21 cellular contexts compared by ENCODE assay signal in the genomic region with DNA sequence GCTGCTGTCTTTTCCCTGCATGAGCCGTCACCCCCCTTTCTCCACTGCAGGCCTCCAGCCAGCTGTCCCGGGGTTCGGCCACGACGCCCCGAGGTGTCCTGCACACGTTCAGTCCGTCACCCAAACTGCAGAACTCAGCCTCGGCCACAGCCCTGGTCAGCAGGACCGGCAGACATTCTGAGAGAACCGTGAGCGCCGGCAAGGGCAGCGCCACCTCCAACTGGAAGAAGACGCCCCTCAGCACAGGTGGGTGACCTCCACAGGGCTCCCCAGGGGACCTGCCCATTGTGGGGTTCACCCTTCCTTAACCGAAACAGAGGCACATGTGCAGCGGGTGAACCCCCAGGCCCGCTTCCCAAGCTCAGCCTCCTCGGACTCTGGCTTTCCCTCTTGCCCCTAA. TPM values are rescaled to one million over a fixed set of nuclear protein-coding genes. Genes with fewer than 3 reads are reported as not detected.
DNase-seq lines count a peak whose midpoint lies in the region; ATAC-seq, FAIRE-seq and TF ChIP-seq lines count a peak whose summit lies in the region.
"Had no signal": no experiment of that assay in that cellular context is flagged by ENCODE, and none has a peak within 500 bp of the region (broad histone marks: within the 10 kb centered on the region; RNA-seq: fewer than 3 reads in every experiment).

No MANE protein-coding gene starts in this region.

- H3K4me3 Mint-ChIP-seq in stimulated activated naive B cell treated with anti-CD40 and anti-IgM and Interleukin-4, amounts not matched to agents 10 μg/mL and 1 μg/mL and 100 μg/mL, for 72 hours, result no peak overlapping the region
- H3K4me3 Mint-ChIP-seq: B cell; CD4-positive, CD25-positive, alpha-beta regulatory T cell; CD8-positive, alpha-beta T cell; GM23338; HFFc6 had no signal

- no TSS peak for BruUV-seq in HepG2 (replicated peaks; lab: Mats Ljungman, UMichigan)

- no peak overlapping the region for H3K4me3 ChIP-seq in HepG2 (replicated peaks in 1 of 3; ENCODE audit: insufficient read depth in 1 of 3, low read depth in 2 of 3, low read length in 3 of 3)
- no peak overlapping the region for H3K4me3 ChIP-seq in right lobe of liver
- no peak overlapping the region for H3K4me3 ChIP-seq in neuronal stem cell (ENCODE audit: low read length in 2 of 2)
- no peak overlapping the region for H3K4me3 ChIP-seq in gastroesophageal sphincter
- H3K4me3 ChIP-seq: BLaER1, GM12878, GM23338, HAP-1 had no signal

- no peak overlapping the region for H2BK120ac ChIP-seq in neuronal stem cell (ENCODE audit: low read depth, low read length)

- in situ Hi-C loops in HepG2 (cut with HindIII; ENCODE audit: extremely low pct_ligation_motif_present, low pct_unique_long_range_greater_than_20kb), result no loop called here

- H3K4me1 Mint-ChIP-seq in stimulated activated naive B cell treated with anti-CD40 and anti-IgM and Interleukin-4, amounts not matched to agents 10 μg/mL and 1 μg/mL and 100 μg/mL, for 72 hours, result no peaks in the 10 kb centered on the region
- H3K4me1 Mint-ChIP-seq: B cell; CD4-positive, CD25-positive, alpha-beta regulatory T cell had no signal

- no peak overlapping the region for H2BK15ac ChIP-seq in neuronal stem cell (ENCODE audit: low read length)

- peak overlapping the region; percentile 69 for H3K27ac Mint-ChIP-seq in stimulated activated naive B cell treated with anti-CD40 and anti-IgM and Interleukin-4, amounts not matched to agents 10 μg/mL and 1 μg/mL and 100 μg/mL, for 72 hours
- H3K27ac Mint-ChIP-seq: B cell, HFFc6 had no signal

- peak overlapping the region; percentile 76 for H3K18ac ChIP-seq in neuronal stem cell (ENCODE audit: low read length)

- intact Hi-C loops in HepG2 (cut with micrococcal nuclease; ENCODE audit: unreplicated experiment), result no loop called here
- intact Hi-C loops in right lobe of liver (cut with DNase I), result no loop called here

- no peaks in the 10 kb centered on the region for H3K79me2 ChIP-seq in HepG2 (ENCODE audit: insufficient read depth, low read length)

- H3K27me3 Mint-ChIP-seq in stimulated activated naive B cell treated with anti-CD40 and anti-IgM and Interleukin-4, amounts not matched to agents 10 μg/mL and 1 μg/mL and 100 μg/mL, for 72 hours, result no peaks in the 10 kb centered on the region
- H3K27me3 Mint-ChIP-seq: B cell; CD4-positive, CD25-positive, alpha-beta regulatory T cell had no signal

- ATAC-seq in HepG2 (no peak), right lobe of liver (no peak), gastroesophageal sphincter (no peak)
- no peak for ATAC-seq in stimulated activated naive B cell treated with anti-CD40 and anti-IgM and Interleukin-4, amounts not matched to agents 10 μg/mL and 1 μg/mL and 100 μg/mL, for 72 hours (replicated peaks)
- ATAC-seq: CD8-positive, alpha-beta T cell; GM12878; GM23338 had no signal

- no peak overlapping the region for H4K91ac ChIP-seq in neuronal stem cell (ENCODE audit: low read depth, low read length, poor library complexity)

- POLR2A ChIA-PET in HepG2 (lab: Yijun Ruan, JAX), result no interaction called here

- H3K4me1 ChIP-seq in HepG2 (ENCODE audit: insufficient read depth, low read length) (no peaks in the 10 kb centered on the region), right lobe of liver (no peaks in the 10 kb centered on the region), neuronal stem cell (ENCODE audit: control insufficient read depth in 2 of 2, insufficient read depth in 1 of 2, low read depth in 1 of 2, low read length in 2 of 2) (no peaks in the 10 kb centered on the region), gastroesophageal sphincter (no peaks in the 10 kb centered on the region)
- H3K4me1 ChIP-seq: BLaER1, Caco-2, HAP-1 had no signal

- no peaks in the 10 kb centered on the region for H3K9me3 Mint-ChIP-seq in stimulated activated naive B cell treated with anti-CD40 and anti-IgM and Interleukin-4, amounts not matched to agents 10 μg/mL and 1 μg/mL and 100 μg/mL, for 72 hours
- H3K9me3 Mint-ChIP-seq: CD8-positive, alpha-beta T cell; GM23338; HFFc6 had no signal

- H4K8ac ChIP-seq in neuronal stem cell (ENCODE audit: low read depth, low read length), result no peak overlapping the region

- WGBS in HepG2 (ENCODE audit: low lambda C conversion rate), result 97% methylated on average over 14 of the region's 19 CpGs
- no CpG with 5 or more reads among the region's 19 CpGs for WGBS in right lobe of liver (ENCODE audit: insufficient coverage, low coverage, low lambda C conversion rate, missing lambda C conversion rate)
- no CpG with 5 or more reads among the region's 19 CpGs for WGBS in neuronal stem cell (ENCODE audit: extremely low coverage in 2 of 2, insufficient read length in 2 of 2, insufficient replicate concordance in 1 of 2), 2 donors
- WGBS in gastroesophageal sphincter (ENCODE audit: low coverage in 1 of 2), 2 donors, result 95% methylated on average over 4 of the region's 19 CpGs; no CpG with 5 or more reads in 1 of the 2 donors

- FAIRE-seq in HepG2 (lab: Jason Lieb, UNC), result no peak
- FAIRE-seq: G401.6, GM12878, GM19239, H54 had no signal

- no peak overlapping the region for H3K23ac ChIP-seq in neuronal stem cell (ENCODE audit: low read depth, low read length, poor library complexity)

- H3K27ac ChIP-seq in HepG2 (ENCODE audit: extremely low read length, insufficient read depth, low read length) (no peak overlapping the region), right lobe of liver (no peak overlapping the region), neuronal stem cell (replicated peaks; ENCODE audit: low read length) (no peak overlapping the region), gastroesophageal sphincter (no peak overlapping the region)
- H3K27ac ChIP-seq: BLaER1, C4-2B had no signal

- H3K27me3 ChIP-seq in HepG2 (ENCODE audit: control insufficient read depth in 1 of 2, insufficient read depth in 2 of 2, low read length in 2 of 2) (no peaks in the 10 kb centered on the region), right lobe of liver (no peaks in the 10 kb centered on the region), neuronal stem cell (ENCODE audit: control insufficient read depth in 3 of 3, insufficient read depth in 3 of 3, low read depth in 1 of 3, low read length in 3 of 3) (no peaks in the 10 kb centered on the region), gastroesophageal sphincter (no peaks in the 10 kb centered on the region)
- H3K27me3 ChIP-seq: BLaER1 had no signal

- TF ChIP-seq POLR2A in HepG2 (IDR thresholded peaks at IDR 0.05; ENCODE audit: insufficient read depth in 1 of 2, low read depth in 2 of 2, low read length in 2 of 2) (no peak), right lobe of liver (IDR thresholded peaks at IDR 0.05) (no peak), gastroesophageal sphincter (IDR thresholded peaks at IDR 0.05) (no peak)

- H3K79me1 ChIP-seq in neuronal stem cell (ENCODE audit: low read depth, low read length), result peaks cover 15% of the 10 kb centered on the region

- H3K9ac ChIP-seq in HepG2 (ENCODE audit: insufficient read depth, low read depth, low read length) (no peak overlapping the region), neuronal stem cell (ENCODE audit: low read depth, low read length, poor library complexity) (no peak overlapping the region)
- H3K9ac ChIP-seq: BLaER1 had no signal

- H3K36me3 Mint-ChIP-seq in stimulated activated naive B cell treated with anti-CD40 and anti-IgM and Interleukin-4, amounts not matched to agents 10 μg/mL and 1 μg/mL and 100 μg/mL, for 72 hours, result peaks cover 53 to 59% of the 10 kb centered on the region in 2 donors

- H3K4me2 ChIP-seq in HepG2 (ENCODE audit: low read depth, low read length) (no peak overlapping the region), neuronal stem cell (ENCODE audit: insufficient read depth, low read length, poor library complexity, severe bottlenecking) (no peak overlapping the region)
- H3K4me2 ChIP-seq: BLaER1, GM23338 had no signal

- CTCF ChIA-PET in HepG2 (lab: Yijun Ruan, JAX; ENCODE audit: low intra/inter-chr PET ratio, low total read pairs), result no interaction called here

- peak overlapping the region; percentile 39 for H2BK5ac ChIP-seq in neuronal stem cell (ENCODE audit: low read length)

- H4K20me1 ChIP-seq in HepG2 (ENCODE audit: insufficient read depth, low read length), result no peaks in the 10 kb centered on the region

- TF ChIP-seq CTCF in HepG2 (CRISPR knock-in tag; IDR thresholded peaks at IDR 0.05), result no peak
- no peak for TF ChIP-seq CTCF in right lobe of liver (IDR thresholded peaks at IDR 0.05)
- no peak for TF ChIP-seq CTCF in gastroesophageal sphincter (IDR thresholded peaks at IDR 0.05)

- no peak for TF ChIP-seq EP300 in HepG2 (IDR thresholded peaks at IDR 0.05; ENCODE audit: low read depth in 2 of 2, low read length in 2 of 2)
- TF ChIP-seq EP300 in HepG2 (CRISPR knock-in tag; IDR thresholded peaks at IDR 0.05; ENCODE audit: borderline replicate concordance), result no peak
- TF ChIP-seq EP300 in gastroesophageal sphincter (IDR thresholded peaks at IDR 0.05), result no peak

- H3K14ac ChIP-seq in neuronal stem cell (ENCODE audit: low read length), result no peak overlapping the region

- no peak overlapping the region for H2AK5ac ChIP-seq in neuronal stem cell (ENCODE audit: low read depth, low read length)

- DNase-seq in HepG2 (ENCODE audit: low spot score) (no peak), right lobe of liver (no peak), neuronal stem cell (ENCODE audit: low spot score) (no peak), ureter (ENCODE audit: low spot score) (no peak)
- no peak for DNase-seq in stimulated activated naive B cell treated with anti-CD40 and anti-IgM and Interleukin-4, amounts not matched to agents 10 μg/mL and 1 μg/mL and 100 μg/mL, for 72 hours
- DNase-seq: Caco-2; CD4-positive, CD25-positive, alpha-beta regulatory T cell; CD8-positive, alpha-beta T cell; DMS153; DND-41; HFFc6 had no signal

- H3K36me3 ChIP-seq in HepG2 (replicated peaks in 1 of 2; ENCODE audit: control insufficient read depth in 1 of 2, insufficient read depth in 2 of 2, low read length in 2 of 2) (peaks cover 26 to 86% of the 10 kb centered on the region in 2 experiments; a peak in 4 of 5 replicates), right lobe of liver (peaks cover 7 to 70% (median 34%) of the 10 kb centered on the region in 4 donors), neuronal stem cell (replicated peaks in 1 of 2; ENCODE audit: control insufficient read depth in 2 of 2, insufficient read depth in 2 of 2, low read length in 2 of 2) (peaks cover 74 to 100% of the 10 kb centered on the region in 2 donors), gastroesophageal sphincter (peaks cover 0 to 100% of the 10 kb centered on the region in 2 donors)

- no peak overlapping the region for H3K4ac ChIP-seq in neuronal stem cell (ENCODE audit: low read length)

- no peaks in the 10 kb centered on the region for H3K9me3 ChIP-seq in HepG2 (ENCODE audit: low read length)
- no peaks in the 10 kb centered on the region for H3K9me3 ChIP-seq in right lobe of liver
- H3K9me3 ChIP-seq in neuronal stem cell (replicated peaks in 1 of 2; ENCODE audit: control insufficient read depth in 2 of 2, insufficient read depth in 1 of 2, low read depth in 1 of 2, low read length in 2 of 2), result no peaks in the 10 kb centered on the region
- no peaks in the 10 kb centered on the region for H3K9me3 ChIP-seq in gastroesophageal sphincter
- H3K9me3 ChIP-seq: BLaER1, Caco-2, HAP-1 had no signal

- H2AFZ ChIP-seq in HepG2 (ENCODE audit: low read length) (no peak overlapping the region), neuronal stem cell (ENCODE audit: low read length) (no peak overlapping the region)
- H2AFZ ChIP-seq: GM23338 had no signal

- peak overlapping the region; percentile 22 for H2BK12ac ChIP-seq in neuronal stem cell (ENCODE audit: low read length)

- no peak for TF ChIP-seq RAD21 in HepG2 (CRISPR knock-in tag; IDR thresholded peaks at IDR 0.05)

RNA-seq across cellular contexts. Expression of gene TSSK6, which starts 13.1 kb away (rescaled TPM):
- total RNA-seq in HepG2 (2016; rRNA removed; fragmentation: Illumina TruSeq; extraction: Trizol) (0.71 and 0.86 TPM in 2 replicates), right lobe of liver (1 to 10 TPM in 4 of 6 experiments, under 1 TPM in 2; 0.53 to 2.9 (median 1.1) TPM), ureter (3.4 TPM), gastroesophageal sphincter (1 to 10 TPM in 2 of 4 donors, under 1 TPM in 2; 0.40 to 3.3 (median 0.92) TPM)
- total RNA-seq in HepG2 (2016; cell fraction: cytosol; rRNA removed; fragmentation: Illumina TruSeq; extraction: Trizol; ENCODE audit: low read depth), result 0.35 and 0.40 TPM in 2 replicates
- total RNA-seq in HepG2 (2016; cell fraction: insoluble cytoplasmic fraction; rRNA removed; fragmentation: Illumina TruSeq; extraction: Trizol), result 0.65 and 0.85 TPM in 2 replicates
- 0.83 and 1.3 TPM in 2 replicates for total RNA-seq in HepG2 (2016; cell fraction: membrane; rRNA removed; fragmentation: Illumina TruSeq; extraction: Trizol)
- total RNA-seq in HepG2 (2016; cell fraction: nucleus; rRNA removed; fragmentation: Illumina TruSeq; extraction: Trizol), result 0.50 and 1.3 TPM in 2 replicates
- polyA plus RNA-seq in HepG2 (2011; rRNA removed), result 1.2 and 2.0 TPM in 2 replicates
- 1.4 and 2.8 TPM in 2 replicates for polyA plus RNA-seq in HepG2 (2011; cell fraction: cytosol; rRNA removed)
- 6.3 and 8.3 TPM in 2 replicates for polyA plus RNA-seq in HepG2 (2011; cell fraction: nucleus; rRNA removed)
- polyA plus RNA-seq in HepG2 (2012), result 0.81 and 1.2 TPM in 2 replicates
- polyA plus RNA-seq in HepG2 (2016; cell fraction: cytosol; fragmentation: Illumina TruSeq; extraction: Trizol; ENCODE audit: low read depth), result 0.16 and 0.19 TPM in 2 replicates
- polyA plus RNA-seq in HepG2 (2016; cell fraction: insoluble cytoplasmic fraction; fragmentation: Illumina TruSeq; extraction: Trizol; ENCODE audit: low read depth), result 1.1 and 1.7 TPM in 2 replicates
- polyA plus RNA-seq in HepG2 (2016; cell fraction: membrane; fragmentation: Illumina TruSeq; extraction: Trizol; ENCODE audit: low read depth), result 0.68 and 0.82 TPM in 2 replicates
- 1.3 and 2.4 TPM in 2 replicates for polyA plus RNA-seq in HepG2 (2016; cell fraction: nucleus; fragmentation: Illumina TruSeq; extraction: Trizol; ENCODE audit: insufficient read depth, low read depth)
- polyA minus RNA-seq in HepG2 (2011; rRNA and poly(A)+ RNA removed; ENCODE audit: low replicate concordance), result 2.0 and 5.3 TPM in 2 replicates
- 1.3 and 1.5 TPM in 2 replicates for polyA minus RNA-seq in HepG2 (2011; cell fraction: cytosol; rRNA and poly(A)+ RNA removed)
- 1.9 and 3.7 TPM in 2 replicates for polyA minus RNA-seq in HepG2 (2011; cell fraction: nucleus; rRNA and poly(A)+ RNA removed)
- polyA plus RNA-seq in neuronal stem cell (2013, experiment 1 of 2), result 2.3 TPM
- polyA plus RNA-seq in neuronal stem cell (2013, experiment 2 of 2), result 2.2 TPM

RNA-seq across cellular contexts. Expression of gene NDUFA13, which starts 13.7 kb away (rescaled TPM):
- 278 and 337 TPM in 2 replicates for total RNA-seq in HepG2 (2016; rRNA removed; fragmentation: Illumina TruSeq; extraction: Trizol)
- total RNA-seq in HepG2 (2016; cell fraction: cytosol; rRNA removed; fragmentation: Illumina TruSeq; extraction: Trizol; ENCODE audit: low read depth), result 98.4 and 99.8 TPM in 2 replicates
- 323 and 362 TPM in 2 replicates for total RNA-seq in HepG2 (2016; cell fraction: insoluble cytoplasmic fraction; rRNA removed; fragmentation: Illumina TruSeq; extraction: Trizol)
- 84.6 and 89.0 TPM in 2 replicates for total RNA-seq in HepG2 (2016; cell fraction: membrane; rRNA removed; fragmentation: Illumina TruSeq; extraction: Trizol)
- 193 and 208 TPM in 2 replicates for total RNA-seq in HepG2 (2016; cell fraction: nucleus; rRNA removed; fragmentation: Illumina TruSeq; extraction: Trizol)
- 366 and 368 TPM in 2 replicates for polyA plus RNA-seq in HepG2 (2011; rRNA removed)
- polyA plus RNA-seq in HepG2 (2011; cell fraction: cytosol; rRNA removed), result 715 and 846 TPM in 2 replicates
- 199 and 226 TPM in 2 replicates for polyA plus RNA-seq in HepG2 (2011; cell fraction: nucleus; rRNA removed)
- polyA plus RNA-seq in HepG2 (2012), result 207 and 262 TPM in 2 replicates
- 72.4 and 85.3 TPM in 2 replicates for polyA plus RNA-seq in HepG2 (2016; cell fraction: cytosol; fragmentation: Illumina TruSeq; extraction: Trizol; ENCODE audit: low read depth)
- 186 TPM in 2 replicates for polyA plus RNA-seq in HepG2 (2016; cell fraction: insoluble cytoplasmic fraction; fragmentation: Illumina TruSeq; extraction: Trizol; ENCODE audit: low read depth)
- polyA plus RNA-seq in HepG2 (2016; cell fraction: membrane; fragmentation: Illumina TruSeq; extraction: Trizol; ENCODE audit: low read depth), result 52.4 and 56.3 TPM in 2 replicates
- polyA plus RNA-seq in HepG2 (2016; cell fraction: nucleus; fragmentation: Illumina TruSeq; extraction: Trizol; ENCODE audit: insufficient read depth, low read depth), result 235 and 237 TPM in 2 replicates
- polyA minus RNA-seq in HepG2 (2011; rRNA and poly(A)+ RNA removed; ENCODE audit: low replicate concordance), result 73.2 and 83.5 TPM in 2 replicates
- polyA minus RNA-seq in HepG2 (2011; cell fraction: cytosol; rRNA and poly(A)+ RNA removed), result 58.6 and 70.0 TPM in 2 replicates
- 42.1 and 44.4 TPM in 2 replicates for polyA minus RNA-seq in HepG2 (2011; cell fraction: nucleus; rRNA and poly(A)+ RNA removed)
- total RNA-seq in right lobe of liver, result 100 to 1,000 TPM in 4 of 6 experiments, 10 to 100 TPM in 2; 20.8 to 202 (median 154) TPM
- polyA plus RNA-seq in neuronal stem cell (2013, experiment 1 of 2), result 218 TPM
- polyA plus RNA-seq in neuronal stem cell (2013, experiment 2 of 2), result 213 TPM
- 369 TPM for total RNA-seq in ureter
- 100 to 1,000 TPM in 1 of 4 donors, 10 to 100 TPM in 3; 41.6 to 113 (median 71.4) TPM for total RNA-seq in gastroesophageal sphincter

RNA-seq across cellular contexts. Expression of gene YJEFN3, which starts 26.4 kb away (rescaled TPM):
- 0.32 and 0.89 TPM in 2 replicates for total RNA-seq in HepG2 (2016; rRNA removed; fragmentation: Illumina TruSeq; extraction: Trizol)
- total RNA-seq in HepG2 (2016; cell fraction: cytosol; rRNA removed; fragmentation: Illumina TruSeq; extraction: Trizol; ENCODE audit: low read depth), result 0.30 and 0.44 TPM in 2 replicates
- total RNA-seq in HepG2 (2016; cell fraction: insoluble cytoplasmic fraction; rRNA removed; fragmentation: Illumina TruSeq; extraction: Trizol), result 0.19 and 0.69 TPM in 2 replicates
- 0.28 and 0.41 TPM in 2 replicates for total RNA-seq in HepG2 (2016; cell fraction: membrane; rRNA removed; fragmentation: Illumina TruSeq; extraction: Trizol)
- 1.1 and 1.4 TPM in 2 replicates for total RNA-seq in HepG2 (2016; cell fraction: nucleus; rRNA removed; fragmentation: Illumina TruSeq; extraction: Trizol)
- 4.0 TPM in 2 replicates for polyA plus RNA-seq in HepG2 (2011; rRNA removed)
- polyA plus RNA-seq in HepG2 (2011; cell fraction: cytosol; rRNA removed), result 0.47 and 1.4 TPM in 2 replicates
- polyA plus RNA-seq in HepG2 (2011; cell fraction: nucleus; rRNA removed), result 61.3 and 67.2 TPM in 2 replicates
- 5.6 and 8.4 TPM in 2 replicates for polyA plus RNA-seq in HepG2 (2012)
- polyA plus RNA-seq in HepG2 (2016; cell fraction: cytosol; fragmentation: Illumina TruSeq; extraction: Trizol; ENCODE audit: low read depth), result 0.37 TPM in 1 of 2 replicates, not detected in the other
- polyA plus RNA-seq in HepG2 (2016; cell fraction: insoluble cytoplasmic fraction; fragmentation: Illumina TruSeq; extraction: Trizol; ENCODE audit: low read depth), result 0.09 TPM in 1 of 2 replicates, not detected in the other
- polyA plus RNA-seq in HepG2 (2016; cell fraction: membrane; fragmentation: Illumina TruSeq; extraction: Trizol; ENCODE audit: low read depth), result not detected in 2 replicates
- polyA plus RNA-seq in HepG2 (2016; cell fraction: nucleus; fragmentation: Illumina TruSeq; extraction: Trizol; ENCODE audit: insufficient read depth, low read depth), result 9.8 and 10.6 TPM in 2 replicates
- 0.86 and 2.2 TPM in 2 replicates for polyA minus RNA-seq in HepG2 (2011; rRNA and poly(A)+ RNA removed; ENCODE audit: low replicate concordance)
- 0.49 TPM in 1 of 2 replicates, not detected in the other for polyA minus RNA-seq in HepG2 (2011; cell fraction: cytosol; rRNA and poly(A)+ RNA removed)
- polyA minus RNA-seq in HepG2 (2011; cell fraction: nucleus; rRNA and poly(A)+ RNA removed), result 5.0 and 5.3 TPM in 2 replicates
- 1 to 10 TPM in 4 of 6 experiments, under 1 TPM in 2; 0.31 to 4.2 (median 1.8) TPM for total RNA-seq in right lobe of liver
- 10.9 TPM for polyA plus RNA-seq in neuronal stem cell (2013, experiment 1 of 2)
- polyA plus RNA-seq in neuronal stem cell (2013, experiment 2 of 2), result 9.9 TPM
- 14.1 TPM for total RNA-seq in ureter
- total RNA-seq in gastroesophageal sphincter, result 1 to 10 TPM in 2 of 4 donors, under 1 TPM in 2; 0.45 to 1.4 (median 0.96) TPM
- polyA plus RNA-seq: CD4-positive, CD25-positive, alpha-beta regulatory T cell had no signal

RNA-seq across cellular contexts. Expression of gene CILP2, which starts 35.8 kb away (rescaled TPM):
- total RNA-seq in HepG2 (2016; rRNA removed; fragmentation: Illumina TruSeq; extraction: Trizol) (0.09 TPM in 1 of 2 replicates, not detected in the other), right lobe of liver (under 1 TPM in 4 of 6 experiments, not detected in 2; 0.05 to 0.33 (median 0.19) TPM), ureter (2.3 TPM), gastroesophageal sphincter (under 1 TPM in 2 of 4 donors, not detected in 2; 0.19 to 0.27 TPM)
- total RNA-seq in HepG2 (2016; cell fraction: cytosol; rRNA removed; fragmentation: Illumina TruSeq; extraction: Trizol; ENCODE audit: low read depth), result not detected in 2 replicates
- 0.15 TPM in 1 of 2 replicates, not detected in the other for total RNA-seq in HepG2 (2016; cell fraction: insoluble cytoplasmic fraction; rRNA removed; fragmentation: Illumina TruSeq; extraction: Trizol)
- total RNA-seq in HepG2 (2016; cell fraction: membrane; rRNA removed; fragmentation: Illumina TruSeq; extraction: Trizol), result not detected in 2 replicates
- 0.16 and 0.19 TPM in 2 replicates for total RNA-seq in HepG2 (2016; cell fraction: nucleus; rRNA removed; fragmentation: Illumina TruSeq; extraction: Trizol)
- 0.18 and 0.37 TPM in 2 replicates for polyA plus RNA-seq in HepG2 (2011; rRNA removed)
- 0.16 and 0.19 TPM in 2 replicates for polyA plus RNA-seq in HepG2 (2011; cell fraction: cytosol; rRNA removed)
- 0.66 and 0.74 TPM in 2 replicates for polyA plus RNA-seq in HepG2 (2011; cell fraction: nucleus; rRNA removed)
- 0.31 and 0.51 TPM in 2 replicates for polyA plus RNA-seq in HepG2 (2012)
- polyA plus RNA-seq in HepG2 (2016; cell fraction: cytosol; fragmentation: Illumina TruSeq; extraction: Trizol; ENCODE audit: low read depth), result not detected in 2 replicates
- 0.05 and 0.12 TPM in 2 replicates for polyA plus RNA-seq in HepG2 (2016; cell fraction: insoluble cytoplasmic fraction; fragmentation: Illumina TruSeq; extraction: Trizol; ENCODE audit: low read depth)
- polyA plus RNA-seq in HepG2 (2016; cell fraction: membrane; fragmentation: Illumina TruSeq; extraction: Trizol; ENCODE audit: low read depth), result not detected in 2 replicates
- 0.35 and 0.44 TPM in 2 replicates for polyA plus RNA-seq in HepG2 (2016; cell fraction: nucleus; fragmentation: Illumina TruSeq; extraction: Trizol; ENCODE audit: insufficient read depth, low read depth)
- polyA minus RNA-seq in HepG2 (2011; rRNA and poly(A)+ RNA removed; ENCODE audit: low replicate concordance), result 0.20 and 0.30 TPM in 2 replicates
- 0.26 and 0.30 TPM in 2 replicates for polyA minus RNA-seq in HepG2 (2011; cell fraction: cytosol; rRNA and poly(A)+ RNA removed)
- 0.26 and 0.37 TPM in 2 replicates for polyA minus RNA-seq in HepG2 (2011; cell fraction: nucleus; rRNA and poly(A)+ RNA removed)
- polyA plus RNA-seq in neuronal stem cell (2013, experiment 1 of 2), result 2.0 TPM
- 2.1 TPM for polyA plus RNA-seq in neuronal stem cell (2013, experiment 2 of 2)
